ENCODE assay signal across 15 cellular contexts in the genomic region with DNA sequence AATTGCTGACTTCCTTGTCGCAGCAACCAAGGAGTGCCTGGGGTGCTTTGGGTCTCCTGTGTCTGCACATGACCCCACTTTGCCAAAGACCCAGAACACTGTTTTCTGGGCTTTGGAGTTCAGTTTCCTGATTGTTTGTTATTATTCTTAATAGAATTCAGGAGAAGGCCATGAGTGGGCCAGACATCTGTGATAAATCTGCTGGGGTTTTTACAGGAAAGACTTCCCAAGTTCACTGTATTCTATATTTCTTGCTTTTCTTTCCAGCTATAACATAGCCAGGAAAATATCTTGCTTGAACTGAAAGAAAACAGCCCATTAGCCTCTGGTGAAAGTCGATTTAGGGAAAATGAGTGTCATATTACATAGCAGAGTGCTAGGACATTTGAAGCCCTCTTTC.
"Had no signal": no experiment of that assay in that cellular context is flagged by ENCODE, and none has a peak within 500 bp of the region (broad histone marks: within the 10 kb centered on the region; RNA-seq: fewer than 3 reads in every experiment).

No MANE protein-coding gene starts in this region.

- H3K4me3 ChIP-seq: left lung, tibial artery, uterus had no signal

- H3K9me3 ChIP-seq: left lung, tibial artery, uterus had no signal

- ATAC-seq: naive thymus-derived CD4-positive, alpha-beta T cell; stimulated activated naive B cell treated with anti-CD40 and anti-IgM and Interleukin-4, amounts not matched to agents 10 μg/mL and 1 μg/mL and 100 μg/mL, for 72 hours had no signal

- H3K27ac ChIP-seq: brain microvascular endothelial cell, left lung, uterus had no signal

- H3K27me3 ChIP-seq: brain microvascular endothelial cell, left lung, tibial artery, uterus had no signal

- H3K4me1 ChIP-seq: left lung, uterus had no signal

- DNase-seq: activated CD4-positive, CD25-positive, alpha-beta regulatory T cell treated with anti-CD3 and anti-CD28 coated beads, Interleukin-2, amount 50 U/mL, for 72 hours; activated naive CD4-positive, alpha-beta T cell; activated naive CD8-positive, alpha-beta T cell treated with anti-CD3 and anti-CD28 coated beads, Interleukin-2, amount 10 ng/mL, durations not matched to agents 7 days and 5 days; activated T-cell treated with anti-CD3 and anti-CD28 coated beads for 4 hours; anterior cingulate cortex; brain microvascular endothelial cell; effector memory CD4-positive, alpha-beta T cell; left lung; mammary epithelial cell; naive thymus-derived CD4-positive, alpha-beta T cell; retina; stimulated activated CD4-positive, alpha-beta T cell treated with anti-CD3 and anti-CD28 coated beads, Interleukin-4, amount 100 ng/mL, for 1 hour; stimulated activated naive B cell treated with anti-CD40 and anti-IgM and Interleukin-4, amounts not matched to agents 10 μg/mL and 1 μg/mL and 100 μg/mL, for 72 hours; tibial artery; uterus had no signal

- H3K36me3 ChIP-seq: brain microvascular endothelial cell, left lung, tibial artery, uterus had no signal
